In the genomic region with DNA sequence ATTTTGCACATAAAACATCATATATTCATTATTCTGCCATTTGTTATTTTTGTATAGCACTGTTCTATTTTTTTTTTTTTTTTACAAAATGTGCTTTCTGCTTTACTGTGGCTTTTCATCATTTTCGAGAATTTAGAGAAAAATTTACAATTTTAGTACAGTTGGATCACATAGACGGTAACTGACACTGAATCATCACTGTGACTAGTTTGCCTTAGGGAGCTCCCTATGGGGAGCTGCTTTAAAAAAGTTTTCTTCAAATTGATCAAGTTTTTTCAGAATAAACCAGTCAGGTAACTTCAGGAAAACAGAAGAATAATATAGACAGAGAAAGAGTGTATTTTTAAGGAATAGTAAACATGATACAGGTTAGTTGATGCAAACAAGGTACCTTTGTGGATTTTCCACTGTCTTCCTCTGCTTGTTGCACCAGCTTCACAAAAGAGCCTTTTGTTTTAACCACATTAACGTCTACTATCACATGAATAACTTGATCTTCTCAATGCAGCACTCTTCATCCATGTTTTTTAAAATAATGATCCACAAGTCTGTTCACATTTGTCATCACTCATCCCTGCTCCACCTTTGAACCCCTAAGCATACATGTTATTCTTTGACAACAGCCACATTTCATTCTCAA, we compare ENCODE assay signal across 17 cellular contexts.
DNase-seq lines count a peak whose midpoint lies in the region; ATAC-seq, FAIRE-seq and TF ChIP-seq lines count a peak whose summit lies in the region.
"Had no signal": no experiment of that assay in that cellular context is flagged by ENCODE, and none has a peak within 500 bp of the region (broad histone marks: within the 10 kb centered on the region; RNA-seq: fewer than 3 reads in every experiment).

No MANE protein-coding gene starts in this region.

- H3K4me3 ChIP-seq in Loucy (ENCODE audit: low read length, poor library complexity, severe bottlenecking), result no peak overlapping the region
- H3K4me3 ChIP-seq in mesendoderm (ENCODE audit: low read length), result no peak overlapping the region
- H3K4me3 ChIP-seq: K562 had no signal

- no peak overlapping the region for H4K5ac ChIP-seq in mesendoderm (ENCODE audit: low read length)

- H3K79me2 ChIP-seq in Loucy (ENCODE audit: insufficient read depth, low read length) (no peaks in the 10 kb centered on the region), mesendoderm (ENCODE audit: control insufficient read depth, insufficient read depth, low read length) (no peaks in the 10 kb centered on the region)

- H3F3A ChIP-seq in Loucy (ENCODE audit: low read depth), result no peaks in the 10 kb centered on the region

- H3K4me2 ChIP-seq in Loucy (ENCODE audit: low read depth, low read length, poor library complexity, severe bottlenecking), result no peak overlapping the region
- no peak overlapping the region for H3K4me2 ChIP-seq in mesendoderm (ENCODE audit: low read length)

- no peak overlapping the region for H2BK5ac ChIP-seq in mesendoderm (ENCODE audit: low read length)

- H3K27me3 ChIP-seq in Loucy (ENCODE audit: insufficient read depth, low read length, poor library complexity, severe bottlenecking), result no peaks in the 10 kb centered on the region
- H3K27me3 ChIP-seq in foreskin keratinocyte, result no peaks in the 10 kb centered on the region
- no peaks in the 10 kb centered on the region for H3K27me3 ChIP-seq in mesendoderm (ENCODE audit: insufficient read depth, low read length, poor library complexity)

- H3K9ac ChIP-seq in Loucy (ENCODE audit: low read depth, low read length, poor library complexity, severe bottlenecking), result no peak overlapping the region
- no peak overlapping the region for H3K9ac ChIP-seq in mesendoderm (ENCODE audit: low read length)

- H2BK15ac ChIP-seq in mesendoderm (replicated peaks; ENCODE audit: low read depth), result no peak overlapping the region

- no peaks in the 10 kb centered on the region for H3K9me3 ChIP-seq in Loucy (ENCODE audit: insufficient read depth, low read depth, low read length)

- no peaks in the 10 kb centered on the region for H4K20me1 ChIP-seq in Loucy (ENCODE audit: insufficient read depth, low read length, poor library complexity, severe bottlenecking)

- H3K27ac ChIP-seq in foreskin keratinocyte (no peak overlapping the region), mesendoderm (ENCODE audit: low read depth, low read length) (no peak overlapping the region)
- H3K27ac ChIP-seq: HL-60 had no signal

- H3K79me1 ChIP-seq in mesendoderm (ENCODE audit: low read length), result no peaks in the 10 kb centered on the region

- H3K4ac ChIP-seq in mesendoderm (ENCODE audit: low read depth, low read length), result no peak overlapping the region

- H3K23ac ChIP-seq in mesendoderm (ENCODE audit: low read length), result no peak overlapping the region

- peak; percentile 18 for ATAC-seq in foreskin keratinocyte
- ATAC-seq in GM18873 (IDR thresholded peaks at IDR 0.05; ENCODE audit: low FRiP score, unreplicated experiment), result no peak
- ATAC-seq: K562 had no signal

- no peak overlapping the region for H4K8ac ChIP-seq in mesendoderm (ENCODE audit: low read depth, low read length)

- no peak for TF ChIP-seq POLR2A in GM12892 (IDR thresholded peaks at IDR 0.05; ENCODE audit: low read depth, low read length)

- DNase-seq in GM12892 (ENCODE audit: insufficient read length) (no peak), foreskin keratinocyte (peak in 1 of 2 donors; percentile 25), mesendoderm (no peak), NCI-H187 treated with DMSO at 0.1 percent for 48 hours (lab: John Stamatoyannopoulos, UW) (no peak)
- no peak for DNase-seq in activated effector memory CD4-positive, alpha-beta T cell treated with Interleukin-2 at 50 U/mL for 16 hours
- DNase-seq: C1 segment of cervical spinal cord; CD4-positive, alpha-beta T cell; DMS153; DMS79 treated with DMSO at 0.1 percent for 48 hours; GF-D8; HCEC 1CT had no signal

- H3K36me3 ChIP-seq in Loucy (ENCODE audit: insufficient read depth, low read length) (no peaks in the 10 kb centered on the region), mesendoderm (ENCODE audit: control insufficient read depth, insufficient read depth, low read length) (no peaks in the 10 kb centered on the region)

- H3K9me2 ChIP-seq in Loucy (replicated peaks; ENCODE audit: low read depth, low read length), result no peaks in the 10 kb centered on the region

- TF ChIP-seq CTCF in Loucy (conservative IDR thresholded peaks at IDR 0.05; ENCODE audit: low read length) (no peak), foreskin keratinocyte (conservative IDR thresholded peaks at IDR 0.05) (no peak)

- H2BK120ac ChIP-seq in mesendoderm (ENCODE audit: low read depth, low read length), result no peak overlapping the region

- no peaks in the 10 kb centered on the region for H3K4me1 ChIP-seq in Loucy (ENCODE audit: insufficient read depth, low read length, poor library complexity, severe bottlenecking)
- H3K4me1 ChIP-seq in foreskin keratinocyte, result peaks cover 16% of the 10 kb centered on the region
- peaks cover 2% of the 10 kb centered on the region for H3K4me1 ChIP-seq in mesendoderm (ENCODE audit: control insufficient read depth, low read depth, low read length)

- FAIRE-seq in GM12892 (lab: Jason Lieb, UNC), result peak; percentile 40
- FAIRE-seq: A204.1, GM18507, K562 had no signal

- no peak overlapping the region for H3K18ac ChIP-seq in mesendoderm (ENCODE audit: low read length)

- H2AK5ac ChIP-seq in mesendoderm (ENCODE audit: low read length), result no peak overlapping the region

- H3K56ac ChIP-seq in mesendoderm (ENCODE audit: low read length), result no peak overlapping the region

- H2AFZ ChIP-seq in Loucy (ENCODE audit: low read length), result 0 out of 2 replicates have a peak overlapping the region, but pooled peaks have one; percentile 5

- no CpG with 5 or more reads among the region's 3 CpGs for WGBS in mesendoderm (ENCODE audit: extremely low coverage, insufficient coverage, low lambda C conversion rate)
